ENCODE assay signal across 1 cellular context in the genomic region with DNA sequence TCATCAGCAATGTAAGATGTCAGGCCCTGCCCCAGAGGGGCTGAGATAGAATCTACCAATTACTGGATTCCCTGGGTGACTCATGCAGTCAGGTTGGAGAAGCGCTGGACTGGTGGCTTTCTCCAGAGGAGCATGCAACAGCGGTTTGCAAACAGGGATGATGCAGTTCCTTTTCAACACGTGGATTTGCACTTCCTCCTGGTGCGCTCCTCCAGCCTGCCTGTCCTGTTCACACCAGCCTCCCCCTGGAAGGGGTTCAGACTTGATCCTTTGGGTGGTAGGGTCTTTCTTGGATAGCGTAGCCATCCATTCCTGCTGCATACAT.
TF ChIP-seq lines count a peak whose summit lies in the region.

No MANE protein-coding gene starts in this region.

TF ChIP-seq in K562, 482 proteins besides CTCF, POLR2A, EP300 and RAD21 (continued from another document):
- TF ChIP-seq SP1 (CRISPR knock-in tag; IDR thresholded peaks at IDR 0.05) (no peak), MNT (conservative IDR thresholded peaks at IDR 0.05) (0 out of 4 replicates have a peak, but pooled peaks of 1 of the 2 experiments have one; percentile 42), JUND (IDR thresholded peaks at IDR 0.05; ENCODE audit: borderline replicate concordance, low read depth, low read length) (peak; percentile 87), JUND (tag; IDR thresholded peaks at IDR 0.05; ENCODE audit: borderline replicate concordance, low read depth, low read length) (peak; percentile 82; the same call in 2 of the 3 replicates), L3MBTL2 (IDR thresholded peaks at IDR 0.05) (peak; percentile 28; the same call in 1 of the 2 replicates), KDM4B (IDR thresholded peaks at IDR 0.05; ENCODE audit: borderline replicate concordance in 2 of 2, low read depth in 1 of 2) (no peak), SNRNP70 (optimal IDR thresholded peaks at IDR 0.05; ENCODE audit: low read depth, low read length) (no peak), CBX1 (IDR thresholded peaks at IDR 0.05; ENCODE audit: low read depth) (no peak), SPI1 (IDR thresholded peaks at IDR 0.05; ENCODE audit: borderline replicate concordance, low read depth, low read length) (peak; percentile 60), TRIM24 (IDR thresholded peaks at IDR 0.05) (no peak), XRCC4 (IDR thresholded peaks at IDR 0.05; ENCODE audit: extremely low read depth, insufficient read depth, insufficient read length) (no peak), CC2D1A (IDR thresholded peaks at IDR 0.05) (no peak), THRA (IDR thresholded peaks at IDR 0.05) (no peak), RCOR1 (IDR thresholded peaks at IDR 0.05; ENCODE audit: borderline replicate concordance in 1 of 2, low read depth in 2 of 2, low read length in 2 of 2) (peak in 1 of 2 experiments; percentile 18; a peak in 1 of 4 replicates), ASH1L (IDR thresholded peaks at IDR 0.05; ENCODE audit: borderline replicate concordance, low read depth, partially characterized antibody) (no peak), CTBP1 (IDR thresholded peaks at IDR 0.05; ENCODE audit: borderline replicate concordance) (peak; percentile 83), SMARCA4 (IDR thresholded peaks at IDR 0.05) (0 out of 2 replicates have a peak, but pooled peaks have one; percentile 21)
- TF ChIP-seq, protein P1, sequence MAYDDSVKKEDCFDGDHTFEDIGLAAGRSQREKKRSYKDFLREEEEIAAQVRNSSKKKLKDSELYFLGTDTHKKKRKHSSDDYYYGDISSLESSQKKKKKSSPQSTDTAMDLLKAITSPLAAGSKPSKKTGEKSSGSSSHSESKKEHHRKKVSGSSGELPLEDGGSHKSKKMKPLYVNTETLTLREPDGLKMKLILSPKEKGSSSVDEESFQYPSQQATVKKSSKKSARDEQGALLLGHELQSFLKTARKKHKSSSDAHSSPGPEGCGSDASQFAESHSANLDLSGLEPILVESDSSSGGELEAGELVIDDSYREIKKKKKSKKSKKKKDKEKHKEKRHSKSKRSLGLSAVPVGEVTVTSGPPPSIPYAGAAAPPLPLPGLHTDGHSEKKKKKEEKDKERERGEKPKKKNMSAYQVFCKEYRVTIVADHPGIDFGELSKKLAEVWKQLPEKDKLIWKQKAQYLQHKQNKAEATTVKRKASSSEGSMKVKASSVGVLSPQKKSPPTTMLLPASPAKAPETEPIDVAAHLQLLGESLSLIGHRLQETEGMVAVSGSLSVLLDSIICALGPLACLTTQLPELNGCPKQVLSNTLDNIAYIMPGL (CRISPR knock-in tag; IDR thresholded peaks at IDR 0.05) = no peak
